ENCODE assay signal across 25 cellular contexts in genomic region chr1:182404764-182405163, GRCh38. TPM values are rescaled to one million over a fixed set of nuclear protein-coding genes. Genes with fewer than 3 reads are reported as not detected.
DNase-seq lines count a peak whose midpoint lies in the region; ATAC-seq, FAIRE-seq and TF ChIP-seq lines count a peak whose summit lies in the region.
"Had no signal": no experiment of that assay in that cellular context is flagged by ENCODE, and none has a peak within 500 bp of the region (broad histone marks: within the 10 kb centered on the region; RNA-seq: fewer than 3 reads in every experiment).

No MANE protein-coding gene starts in this region.

- intact Hi-C loops in lower lobe of right lung (cut with DNase I) (no loop called here), Right ventricle myocardium superior (cut with DNase I) (no loop called here)

- H3K36me3 ChIP-seq in Loucy (ENCODE audit: insufficient read depth, low read length) = no peaks in the 10 kb centered on the region
- no peaks in the 10 kb centered on the region for H3K36me3 ChIP-seq in H1 (ENCODE audit: control insufficient read depth in 2 of 4, insufficient read depth in 4 of 4, low read length in 3 of 4)
- H3K36me3 ChIP-seq in right atrium auricular region = no peaks in the 10 kb centered on the region
- no peaks in the 10 kb centered on the region for H3K36me3 ChIP-seq in lower lobe of right lung
- H3K36me3 ChIP-seq: brain microvascular endothelial cell, esophagus squamous epithelium, heart right ventricle, vagina, WERI-Rb-1 had no signal

- no peak overlapping the region for H4K91ac ChIP-seq in H1 (replicated peaks; ENCODE audit: insufficient read length, low read length)

- H3K18ac ChIP-seq in H1 (ENCODE audit: extremely low read depth, low read length) = no peak overlapping the region

- no peak overlapping the region for H2BK120ac ChIP-seq in H1 (replicated peaks; ENCODE audit: low read depth, low read length)

- H3K9me3 ChIP-seq in Loucy (ENCODE audit: insufficient read depth, low read depth, low read length) (no peaks in the 10 kb centered on the region), H1 (ENCODE audit: insufficient read depth in 2 of 2, low read depth in 1 of 2, low read length in 1 of 2) (no peaks in the 10 kb centered on the region), right atrium auricular region (peaks cover 0 to 12% of the 10 kb centered on the region in 2 donors), lower lobe of right lung (no peaks in the 10 kb centered on the region)
- H3K9me3 ChIP-seq: vagina had no signal

- H3K4me1 ChIP-seq in Loucy (ENCODE audit: insufficient read depth, low read length, poor library complexity, severe bottlenecking) (no peaks in the 10 kb centered on the region), H1 (replicated peaks in 1 of 4; ENCODE audit: control insufficient read depth in 3 of 4, insufficient read depth in 4 of 4, low read length in 3 of 4) (peaks cover 0 to 5% (median 0%) of the 10 kb centered on the region in 4 experiments; a peak in 1 of 7 replicates), right atrium auricular region (no peaks in the 10 kb centered on the region), lower lobe of right lung (no peaks in the 10 kb centered on the region)
- H3K4me1 ChIP-seq: esophagus squamous epithelium, heart right ventricle, vagina had no signal

- CTCF ChIA-PET in H1 (lab: Charles Lee; ENCODE audit: partially characterized antibody) = interaction anchor here (0.6 to 4.0 kb wide), 19 partner anchors 8 to 323 kb away, joined by 3 to 17 read pairs (median 4); no protein-coding TSS in a partner anchor

- H2AFZ ChIP-seq in Loucy (ENCODE audit: low read length) (no peak overlapping the region), H1 (ENCODE audit: low read length) (no peak overlapping the region)

- TF ChIP-seq CTCF in Loucy (conservative IDR thresholded peaks at IDR 0.05; ENCODE audit: low read length) (peak; percentile 48), H1 (IDR thresholded peaks at IDR 0.05; ENCODE audit: control extremely low read depth in 1 of 3, insufficient read depth in 1 of 3, low read depth in 1 of 3, low read length in 3 of 3) (peak; percentile 25 to 65 (median 42); a peak in 3 of 4 replicates), right atrium auricular region (IDR thresholded peaks at IDR 0.05) (no peak), lower lobe of right lung (IDR thresholded peaks at IDR 0.05) (no peak)

- no peak overlapping the region for H2BK15ac ChIP-seq in H1 (ENCODE audit: low read length)

- H3K4ac ChIP-seq in H1 (replicated peaks; ENCODE audit: insufficient read length, low read depth, low read length) = no peak overlapping the region

- H3K14ac ChIP-seq in H1 (ENCODE audit: insufficient read length) = no peak overlapping the region

- H3K23me2 ChIP-seq in H1 (ENCODE audit: low read depth, low read length) = no peaks in the 10 kb centered on the region

- no peak for TF ChIP-seq POLR2A in H1 (IDR thresholded peaks at IDR 0.05; ENCODE audit: control extremely low read depth in 1 of 2, low read depth in 2 of 2, low read length in 2 of 2)

- H4K5ac ChIP-seq in H1 (ENCODE audit: insufficient read length, low read depth, low read length) = no peak overlapping the region

- no peaks in the 10 kb centered on the region for H4K20me1 ChIP-seq in Loucy (ENCODE audit: insufficient read depth, low read length, poor library complexity, severe bottlenecking)
- H4K20me1 ChIP-seq in H1 (replicated peaks in 1 of 2; ENCODE audit: control insufficient read depth in 1 of 2, insufficient read depth in 2 of 2, low read length in 2 of 2) = no peaks in the 10 kb centered on the region

- no peak overlapping the region for H2BK5ac ChIP-seq in H1 (ENCODE audit: low read depth, low read length)

- DNase-seq in SIG-M5 treated with dmso at 0.1 percent for 504 hours (lab: John Stamatoyannopoulos, UW; ENCODE audit: unreplicated experiment) (peak; percentile 45), SIG-M5 (lab: John Stamatoyannopoulos, UW) (no peak), H1 (ENCODE audit: low read depth in 1 of 2, low spot score in 2 of 2) (no peak), right atrium auricular region (ENCODE audit: low spot score) (no peak), COLO829 (ENCODE audit: low spot score) (no peak), lower lobe of right lung (no peak), Right ventricle myocardium superior (no peak)
- DNase-seq: activated CD8-positive, alpha-beta T cell treated with anti-CD3 and anti-CD28 coated beads, Interleukin-2, amount 10 ng/mL, durations not matched to agents 7 days and 5 days; activated T-cell treated with anti-CD3 and anti-CD28 coated beads, Interleukin-2, amount 50 U/mL, for 72 hours; brain microvascular endothelial cell; esophagus squamous epithelium; GDM1; heart right ventricle; midbrain; NCI-H187; occipital lobe; T-cell; WERI-Rb-1 had no signal

- no peak for ATAC-seq in lower lobe of right lung
- ATAC-seq in Right ventricle myocardium superior (ENCODE audit: poor library complexity) = no peak
- ATAC-seq: activated CD8-positive, alpha-beta T cell treated with anti-CD3 and anti-CD28 coated beads, Interleukin-2, amount 10 ng/mL, durations not matched to agents 7 days and 5 days; activated T-cell treated with anti-CD3 and anti-CD28 coated beads, Interleukin-2, amount 50 U/mL, for 72 hours; heart right ventricle; sciatic nerve; T-cell had no signal

- peak; percentile 36 to 43; a peak in 3 of 4 replicates for TF ChIP-seq RAD21 in H1 (IDR thresholded peaks at IDR 0.05 in 1 of 2, conservative IDR thresholded peaks at IDR 0.05 in 1 of 2; ENCODE audit: low read depth in 2 of 2, low read length in 2 of 2)

- no peaks in the 10 kb centered on the region for H3K79me1 ChIP-seq in H1 (ENCODE audit: low read depth, low read length)

- H3K27me3 ChIP-seq in Loucy (ENCODE audit: insufficient read depth, low read length, poor library complexity, severe bottlenecking) (no peaks in the 10 kb centered on the region), H1 (replicated peaks in 1 of 4; ENCODE audit: control insufficient read depth in 3 of 4, extremely low read depth in 1 of 4, insufficient read depth in 3 of 4, low read length in 3 of 4) (no peaks in the 10 kb centered on the region), right atrium auricular region (no peaks in the 10 kb centered on the region), lower lobe of right lung (ENCODE audit: low read depth) (no peaks in the 10 kb centered on the region)
- H3K27me3 ChIP-seq: brain microvascular endothelial cell, vagina had no signal

- WGBS in H1 (ENCODE audit: extremely low coverage in 1 of 2, insufficient coverage in 1 of 2, insufficient read length in 1 of 2, insufficient replicate concordance in 2 of 2, low coverage in 1 of 2, low lambda C conversion rate in 2 of 2, missing lambda C conversion rate in 1 of 2), 2 experiments = 79% methylated on average over 1 of the region's 1 CpG; no CpG with 5 or more reads in 1 of the 2 experiments

- H3K9me2 ChIP-seq in Loucy (replicated peaks; ENCODE audit: low read depth, low read length) = no peaks in the 10 kb centered on the region

- H3K4me3 ChIP-seq in Loucy (ENCODE audit: low read length, poor library complexity, severe bottlenecking) (no peak overlapping the region), H1 (ENCODE audit: extremely low read depth in 1 of 4, insufficient read depth in 2 of 4, low read depth in 3 of 4, low read length in 4 of 4) (no peak overlapping the region), right atrium auricular region (no peak overlapping the region), lower lobe of right lung (no peak overlapping the region)
- H3K4me3 ChIP-seq: esophagus squamous epithelium, heart right ventricle, vagina had no signal

- no peak overlapping the region for H3K56ac ChIP-seq in H1 (replicated peaks; ENCODE audit: insufficient read length, low read depth, low read length)

- POLR2A ChIA-PET in H1 (lab: Charles Lee; ENCODE audit: partially characterized antibody) = interaction anchor here (1.0 to 1.2 kb wide), 2 partner anchors 11 to 12 kb away, joined by 3 to 4 read pairs; no protein-coding TSS in a partner anchor

- no peaks in the 10 kb centered on the region for H3K79me2 ChIP-seq in Loucy (ENCODE audit: insufficient read depth, low read length)
- no peaks in the 10 kb centered on the region for H3K79me2 ChIP-seq in H1 (ENCODE audit: control insufficient read depth in 1 of 2, insufficient read depth in 2 of 2, low read length in 2 of 2)

- no peak for TF ChIP-seq EP300 in H1 (IDR thresholded peaks at IDR 0.05; ENCODE audit: borderline replicate concordance in 1 of 2, low read depth in 2 of 2, low read length in 2 of 2)

- no peak overlapping the region for H4K8ac ChIP-seq in H1 (ENCODE audit: extremely low read depth, insufficient read depth, low read length)

- H3K27ac ChIP-seq in H1 (ENCODE audit: low read depth, low read length) = no peak overlapping the region
- H3K27ac ChIP-seq in right atrium auricular region = no peak overlapping the region
- no peak overlapping the region for H3K27ac ChIP-seq in lower lobe of right lung
- H3K27ac ChIP-seq: brain microvascular endothelial cell, heart right ventricle, vagina, WERI-Rb-1 had no signal

- H3F3A ChIP-seq in Loucy (ENCODE audit: low read depth) = no peaks in the 10 kb centered on the region

- no peak overlapping the region for H2AK5ac ChIP-seq in H1 (ENCODE audit: low read depth, low read length)

- H3K9ac ChIP-seq in Loucy (ENCODE audit: low read depth, low read length, poor library complexity, severe bottlenecking) (no peak overlapping the region), H1 (replicated peaks in 1 of 4; ENCODE audit: extremely low read depth in 1 of 4, low read depth in 3 of 4, low read length in 3 of 4) (no peak overlapping the region)

- peak; percentile 86 for FAIRE-seq in H1 (lab: Jason Lieb, UNC)
- FAIRE-seq: RCC 7860 had no signal

- no peak overlapping the region for H3K4me2 ChIP-seq in Loucy (ENCODE audit: low read depth, low read length, poor library complexity, severe bottlenecking)
- no peak overlapping the region for H3K4me2 ChIP-seq in H1 (ENCODE audit: insufficient read depth in 1 of 2, low read depth in 2 of 2, low read length in 2 of 2)

- no peak overlapping the region for H2BK20ac ChIP-seq in H1 (ENCODE audit: low read length)

- H2BK12ac ChIP-seq in H1 (ENCODE audit: low read depth, low read length) = no peak overlapping the region

- no peak overlapping the region for H3K23ac ChIP-seq in H1 (ENCODE audit: insufficient read length)

RNA-seq across cellular contexts. Expression of gene TEDDM1, which starts 4.3 kb away (rescaled TPM):
- not detected in 2 replicates for total RNA-seq in H1 (2021; fragmentation: NEBNext Ultra II Directional; extraction: Animal tissue kit (Norgen Biotek cat#: 25700))
- not detected in 2 replicates for polyA plus RNA-seq in H1 (2011; rRNA removed)
- polyA plus RNA-seq in H1 (2011; cell fraction: cytosol; rRNA removed) = not detected
- not detected for polyA plus RNA-seq in H1 (2011; cell fraction: nucleus; rRNA removed)
- 0.07 TPM in 1 of 4 replicates, not detected in the others for polyA plus RNA-seq in H1 (2012, experiment 1 of 2)
- polyA plus RNA-seq in H1 (2012, experiment 2 of 2) = not detected
- not detected for polyA plus RNA-seq in H1 (2013, experiment 1 of 2)
- polyA plus RNA-seq in H1 (2013, experiment 2 of 2) = not detected
- not detected in 2 replicates for polyA minus RNA-seq in H1 (2011; rRNA and poly(A)+ RNA removed)
- not detected for polyA minus RNA-seq in H1 (2011; cell fraction: cytosol; rRNA and poly(A)+ RNA removed)
- polyA minus RNA-seq in H1 (2011; cell fraction: nucleus; rRNA and poly(A)+ RNA removed) = not detected
- total RNA-seq in right atrium auricular region = not detected
- total RNA-seq in lower lobe of right lung = not detected
- total RNA-seq in Right ventricle myocardium superior = not detected
- total RNA-seq: activated CD8-positive, alpha-beta T cell treated with anti-CD3 and anti-CD28 coated beads, Interleukin-2, amount 10 ng/mL, durations not matched to agents 7 days and 5 days; activated T-cell treated with anti-CD3 and anti-CD28 coated beads, Interleukin-2, amount 50 U/mL, for 72 hours; dermis microvascular lymphatic vessel endothelial cell; esophagus squamous epithelium; heart right ventricle; kidney epithelial cell; occipital lobe; sciatic nerve; subcutaneous adipose tissue; T-cell; vagina had no signal
- polyA plus RNA-seq: heart right ventricle had no signal

RNA-seq across cellular contexts. Expression of gene GLUL, which starts 13.2 kb away (rescaled TPM):
- total RNA-seq in H1 (2021; fragmentation: NEBNext Ultra II Directional; extraction: Animal tissue kit (Norgen Biotek cat#: 25700)) = 453 and 457 TPM in 2 replicates
- polyA plus RNA-seq in H1 (2011; rRNA removed) = 261 and 313 TPM in 2 replicates
- 310 TPM for polyA plus RNA-seq in H1 (2011; cell fraction: cytosol; rRNA removed)
- polyA plus RNA-seq in H1 (2011; cell fraction: nucleus; rRNA removed) = 796 TPM
- polyA plus RNA-seq in H1 (2012, experiment 1 of 2) = 369 to 470 TPM (median 416 TPM) in 4 replicates
- 263 TPM for polyA plus RNA-seq in H1 (2012, experiment 2 of 2)
- polyA plus RNA-seq in H1 (2013, experiment 1 of 2) = 204 TPM
- 205 TPM for polyA plus RNA-seq in H1 (2013, experiment 2 of 2)
- polyA minus RNA-seq in H1 (2011; rRNA and poly(A)+ RNA removed) = 474 and 542 TPM in 2 replicates
- 279 TPM for polyA minus RNA-seq in H1 (2011; cell fraction: cytosol; rRNA and poly(A)+ RNA removed)
- polyA minus RNA-seq in H1 (2011; cell fraction: nucleus; rRNA and poly(A)+ RNA removed) = 209 TPM
- total RNA-seq in right atrium auricular region (100 to 1,000 TPM; 381 to 632 TPM), lower lobe of right lung (1,362 TPM), Right ventricle myocardium superior (384 TPM)

RNA-seq across cellular contexts. Expression of gene RGSL1, which starts 45.2 kb away (rescaled TPM):
- not detected in 2 replicates for total RNA-seq in H1 (2021; fragmentation: NEBNext Ultra II Directional; extraction: Animal tissue kit (Norgen Biotek cat#: 25700))
- polyA plus RNA-seq in H1 (2011; rRNA removed) = not detected in 2 replicates
- polyA plus RNA-seq in H1 (2011; cell fraction: cytosol; rRNA removed) = not detected
- not detected for polyA plus RNA-seq in H1 (2011; cell fraction: nucleus; rRNA removed)
- polyA plus RNA-seq in H1 (2012, experiment 1 of 2) = not detected in 4 replicates
- polyA plus RNA-seq in H1 (2012, experiment 2 of 2) = not detected
- not detected for polyA plus RNA-seq in H1 (2013, experiment 1 of 2)
- not detected for polyA plus RNA-seq in H1 (2013, experiment 2 of 2)
- not detected in 2 replicates for polyA minus RNA-seq in H1 (2011; rRNA and poly(A)+ RNA removed)
- polyA minus RNA-seq in H1 (2011; cell fraction: cytosol; rRNA and poly(A)+ RNA removed) = not detected
- polyA minus RNA-seq in H1 (2011; cell fraction: nucleus; rRNA and poly(A)+ RNA removed) = not detected
- not detected for total RNA-seq in right atrium auricular region
- total RNA-seq in lower lobe of right lung = not detected
- not detected for total RNA-seq in Right ventricle myocardium superior
- total RNA-seq: activated CD8-positive, alpha-beta T cell treated with anti-CD3 and anti-CD28 coated beads, Interleukin-2, amount 10 ng/mL, durations not matched to agents 7 days and 5 days; activated T-cell treated with anti-CD3 and anti-CD28 coated beads, Interleukin-2, amount 50 U/mL, for 72 hours; dermis microvascular lymphatic vessel endothelial cell; heart right ventricle; kidney epithelial cell; occipital lobe; sciatic nerve; T-cell; vagina had no signal
- polyA plus RNA-seq: heart right ventricle had no signal

Comparison
In these comparisons a context has a peak if more than half of its experiments do, and no peak if none do; other contexts are left out.
1. CTCF ChIP-seq: peak in Loucy (single experiment) and H1 (3 of 3); none in right atrium auricular region (0 of 2) and lower lobe of right lung (single experiment).